ENCODE assay signal across 1 cellular context in genomic region chr5:181187500-181188213, GRCh38.
TF ChIP-seq lines count a peak whose summit lies in the region.

No MANE protein-coding gene starts in this region.

TF ChIP-seq in HepG2, 621 proteins besides CTCF, POLR2A, EP300 and RAD21 (continued from another document and continues in another):
- peak; percentile 72 for TF ChIP-seq REPIN1 (CRISPR knock-in tag; IDR thresholded peaks at IDR 0.05; ENCODE audit: borderline replicate concordance, low read depth)
- no peak for TF ChIP-seq ZNF451 (CRISPR knock-in tag; IDR thresholded peaks at IDR 0.05)
- peak; percentile 50 for TF ChIP-seq HDAC2 (CRISPR knock-in tag; IDR thresholded peaks at IDR 0.05)
- TF ChIP-seq, protein P1, sequence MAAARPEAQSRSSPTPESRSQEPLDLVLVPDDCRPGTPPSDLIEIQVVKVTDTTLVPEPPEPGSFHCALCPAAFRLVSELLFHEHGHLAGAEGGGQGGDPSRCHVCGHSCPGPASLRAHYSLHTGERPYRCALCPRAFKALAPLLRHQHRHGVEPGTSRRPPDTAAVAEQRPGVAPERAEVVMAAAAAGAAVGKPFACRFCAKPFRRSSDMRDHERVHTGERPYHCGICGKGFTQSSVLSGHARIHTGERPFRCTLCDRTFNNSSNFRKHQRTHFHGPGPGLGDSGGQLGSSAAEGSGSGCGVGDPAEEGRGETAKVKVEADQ (CRISPR knock-in tag; IDR thresholded peaks at IDR 0.05; ENCODE audit: borderline replicate concordance): peak; percentile 79; the same call in 1 of the 2 replicates
- no peak for TF ChIP-seq ZNF776 (CRISPR knock-in tag; IDR thresholded peaks at IDR 0.05)
- TF ChIP-seq, protein P2, sequence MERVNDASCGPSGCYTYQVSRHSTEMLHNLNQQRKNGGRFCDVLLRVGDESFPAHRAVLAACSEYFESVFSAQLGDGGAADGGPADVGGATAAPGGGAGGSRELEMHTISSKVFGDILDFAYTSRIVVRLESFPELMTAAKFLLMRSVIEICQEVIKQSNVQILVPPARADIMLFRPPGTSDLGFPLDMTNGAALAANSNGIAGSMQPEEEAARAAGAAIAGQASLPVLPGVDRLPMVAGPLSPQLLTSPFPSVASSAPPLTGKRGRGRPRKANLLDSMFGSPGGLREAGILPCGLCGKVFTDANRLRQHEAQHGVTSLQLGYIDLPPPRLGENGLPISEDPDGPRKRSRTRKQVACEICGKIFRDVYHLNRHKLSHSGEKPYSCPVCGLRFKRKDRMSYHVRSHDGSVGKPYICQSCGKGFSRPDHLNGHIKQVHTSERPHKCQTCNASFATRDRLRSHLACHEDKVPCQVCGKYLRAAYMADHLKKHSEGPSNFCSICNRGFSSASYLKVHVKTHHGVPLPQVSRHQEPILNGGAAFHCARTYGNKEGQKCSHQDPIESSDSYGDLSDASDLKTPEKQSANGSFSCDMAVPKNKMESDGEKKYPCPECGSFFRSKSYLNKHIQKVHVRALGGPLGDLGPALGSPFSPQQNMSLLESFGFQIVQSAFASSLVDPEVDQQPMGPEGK (CRISPR knock-in tag; IDR thresholded peaks at IDR 0.05): 0 out of 2 replicates have a peak, but pooled peaks have one; percentile 9
- TF ChIP-seq TBX2 (CRISPR knock-in tag; IDR thresholded peaks at IDR 0.05; ENCODE audit: borderline replicate concordance): peak; percentile 51; the same call in 1 of the 2 replicates
- no peak; the same call in 1 of the 2 replicates for TF ChIP-seq ZNF572 (CRISPR knock-in tag; IDR thresholded peaks at IDR 0.05)
- TF ChIP-seq, protein P3, sequence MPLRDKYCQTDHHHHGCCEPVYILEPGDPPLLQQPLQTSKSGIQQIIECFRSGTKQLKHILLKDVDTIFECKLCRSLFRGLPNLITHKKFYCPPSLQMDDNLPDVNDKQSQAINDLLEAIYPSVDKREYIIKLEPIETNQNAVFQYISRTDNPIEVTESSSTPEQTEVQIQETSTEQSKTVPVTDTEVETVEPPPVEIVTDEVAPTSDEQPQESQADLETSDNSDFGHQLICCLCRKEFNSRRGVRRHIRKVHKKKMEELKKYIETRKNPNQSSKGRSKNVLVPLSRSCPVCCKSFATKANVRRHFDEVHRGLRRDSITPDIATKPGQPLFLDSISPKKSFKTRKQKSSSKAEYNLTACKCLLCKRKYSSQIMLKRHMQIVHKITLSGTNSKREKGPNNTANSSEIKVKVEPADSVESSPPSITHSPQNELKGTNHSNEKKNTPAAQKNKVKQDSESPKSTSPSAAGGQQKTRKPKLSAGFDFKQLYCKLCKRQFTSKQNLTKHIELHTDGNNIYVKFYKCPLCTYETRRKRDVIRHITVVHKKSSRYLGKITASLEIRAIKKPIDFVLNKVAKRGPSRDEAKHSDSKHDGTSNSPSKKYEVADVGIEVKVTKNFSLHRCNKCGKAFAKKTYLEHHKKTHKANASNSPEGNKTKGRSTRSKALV (CRISPR knock-in tag; IDR thresholded peaks at IDR 0.05): 0 out of 2 replicates have a peak, but pooled peaks have one; percentile 43
- TF ChIP-seq ZNF263 (CRISPR knock-in tag; IDR thresholded peaks at IDR 0.05): 0 out of 2 replicates have a peak, but pooled peaks have one; percentile 44
- TF ChIP-seq BRCA1 (CRISPR knock-in tag; IDR thresholded peaks at IDR 0.05): peak; percentile 19; the same call in 1 of the 2 replicates
- TF ChIP-seq GLMP (CRISPR knock-in tag; IDR thresholded peaks at IDR 0.05; ENCODE audit: borderline replicate concordance): no peak
- TF ChIP-seq TCF7 (IDR thresholded peaks at IDR 0.05; ENCODE audit: low read depth): no peak
- TF ChIP-seq, protein P4, sequence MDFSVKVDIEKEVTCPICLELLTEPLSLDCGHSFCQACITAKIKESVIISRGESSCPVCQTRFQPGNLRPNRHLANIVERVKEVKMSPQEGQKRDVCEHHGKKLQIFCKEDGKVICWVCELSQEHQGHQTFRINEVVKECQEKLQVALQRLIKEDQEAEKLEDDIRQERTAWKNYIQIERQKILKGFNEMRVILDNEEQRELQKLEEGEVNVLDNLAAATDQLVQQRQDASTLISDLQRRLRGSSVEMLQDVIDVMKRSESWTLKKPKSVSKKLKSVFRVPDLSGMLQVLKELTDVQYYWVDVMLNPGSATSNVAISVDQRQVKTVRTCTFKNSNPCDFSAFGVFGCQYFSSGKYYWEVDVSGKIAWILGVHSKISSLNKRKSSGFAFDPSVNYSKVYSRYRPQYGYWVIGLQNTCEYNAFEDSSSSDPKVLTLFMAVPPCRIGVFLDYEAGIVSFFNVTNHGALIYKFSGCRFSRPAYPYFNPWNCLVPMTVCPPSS (IDR thresholded peaks at IDR 0.05): no peak
- TF ChIP-seq NCOR1 (IDR thresholded peaks at IDR 0.05; ENCODE audit: borderline replicate concordance, low read length): peak; percentile 28; the same call in 1 of the 2 replicates
- no peak for TF ChIP-seq HNRNPH1 (optimal IDR thresholded peaks at IDR 0.05; ENCODE audit: low read depth, low read length)
- TF ChIP-seq HOXA5 (CRISPR knock-in tag; IDR thresholded peaks at IDR 0.05): peak; percentile 88; the same call in 1 of the 2 replicates
- TF ChIP-seq ZNF256 (CRISPR knock-in tag; conservative IDR thresholded peaks at IDR 0.05): no peak
- peak; percentile 49; the same call in 1 of the 2 replicates for TF ChIP-seq ZSCAN9 (CRISPR knock-in tag; IDR thresholded peaks at IDR 0.05; ENCODE audit: borderline replicate concordance)
- TF ChIP-seq ZFP37 (CRISPR knock-in tag; IDR thresholded peaks at IDR 0.05; ENCODE audit: borderline replicate concordance): no peak
- TF ChIP-seq U2AF2 (IDR thresholded peaks at IDR 0.05; ENCODE audit: low read depth, low read length): no peak
- TF ChIP-seq TAF15 (IDR thresholded peaks at IDR 0.05; ENCODE audit: low read depth, low read length, poor library complexity, severe bottlenecking): no peak
- TF ChIP-seq FOXP1 (IDR thresholded peaks at IDR 0.05): no peak
- TF ChIP-seq FOXP1 (CRISPR knock-in tag; IDR thresholded peaks at IDR 0.05): peak; percentile 9; the same call in 1 of the 2 replicates
- no peak for TF ChIP-seq RFX3 (CRISPR knock-in tag; IDR thresholded peaks at IDR 0.05)
- peak; percentile 57; the same call in 1 of the 2 replicates for TF ChIP-seq KMT2A (CRISPR knock-in tag; IDR thresholded peaks at IDR 0.05)
- TF ChIP-seq, protein P5, sequence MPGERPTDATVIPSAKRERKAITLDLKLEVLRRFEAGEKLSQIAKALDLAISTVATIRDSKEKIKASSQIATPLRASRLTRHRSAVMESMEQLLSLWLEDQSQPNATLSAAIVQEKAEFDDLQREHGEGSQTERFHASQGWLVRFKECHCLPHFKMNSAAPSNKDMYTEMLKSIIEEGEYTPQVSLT (CRISPR knock-in tag; IDR thresholded peaks at IDR 0.05; ENCODE audit: borderline replicate concordance, low read depth): no peak
- 0 out of 2 replicates have a peak, but pooled peaks have one; percentile 18 for TF ChIP-seq SP5 (CRISPR knock-in tag; IDR thresholded peaks at IDR 0.05; ENCODE audit: borderline replicate concordance, low read depth)
- TF ChIP-seq, protein P6, sequence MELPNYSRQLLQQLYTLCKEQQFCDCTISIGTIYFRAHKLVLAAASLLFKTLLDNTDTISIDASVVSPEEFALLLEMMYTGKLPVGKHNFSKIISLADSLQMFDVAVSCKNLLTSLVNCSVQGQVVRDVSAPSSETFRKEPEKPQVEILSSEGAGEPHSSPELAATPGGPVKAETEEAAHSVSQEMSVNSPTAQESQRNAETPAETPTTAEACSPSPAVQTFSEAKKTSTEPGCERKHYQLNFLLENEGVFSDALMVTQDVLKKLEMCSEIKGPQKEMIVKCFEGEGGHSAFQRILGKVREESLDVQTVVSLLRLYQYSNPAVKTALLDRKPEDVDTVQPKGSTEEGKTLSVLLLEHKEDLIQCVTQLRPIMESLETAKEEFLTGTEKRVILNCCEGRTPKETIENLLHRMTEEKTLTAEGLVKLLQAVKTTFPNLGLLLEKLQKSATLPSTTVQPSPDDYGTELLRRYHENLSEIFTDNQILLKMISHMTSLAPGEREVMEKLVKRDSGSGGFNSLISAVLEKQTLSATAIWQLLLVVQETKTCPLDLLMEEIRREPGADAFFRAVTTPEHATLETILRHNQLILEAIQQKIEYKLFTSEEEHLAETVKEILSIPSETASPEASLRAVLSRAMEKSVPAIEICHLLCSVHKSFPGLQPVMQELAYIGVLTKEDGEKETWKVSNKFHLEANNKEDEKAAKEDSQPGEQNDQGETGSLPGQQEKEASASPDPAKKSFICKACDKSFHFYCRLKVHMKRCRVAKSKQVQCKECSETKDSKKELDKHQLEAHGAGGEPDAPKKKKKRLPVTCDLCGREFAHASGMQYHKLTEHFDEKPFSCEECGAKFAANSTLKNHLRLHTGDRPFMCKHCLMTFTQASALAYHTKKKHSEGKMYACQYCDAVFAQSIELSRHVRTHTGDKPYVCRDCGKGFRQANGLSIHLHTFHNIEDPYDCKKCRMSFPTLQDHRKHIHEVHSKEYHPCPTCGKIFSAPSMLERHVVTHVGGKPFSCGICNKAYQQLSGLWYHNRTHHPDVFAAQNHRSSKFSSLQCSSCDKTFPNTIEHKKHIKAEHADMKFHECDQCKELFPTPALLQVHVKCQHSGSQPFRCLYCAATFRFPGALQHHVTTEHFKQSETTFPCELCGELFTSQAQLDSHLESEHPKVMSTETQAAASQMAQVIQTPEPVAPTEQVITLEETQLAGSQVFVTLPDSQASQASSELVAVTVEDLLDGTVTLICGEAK (IDR thresholded peaks at IDR 0.05): no peak
- TF ChIP-seq, protein P6 (CRISPR knock-in tag; IDR thresholded peaks at IDR 0.05): 0 out of 2 replicates have a peak, but pooled peaks have one; percentile 9
- TF ChIP-seq BRD4 (CRISPR knock-in tag; IDR thresholded peaks at IDR 0.05): peak; percentile 61
- no peak; the same call in 1 of the 2 replicates for TF ChIP-seq ARNTL (CRISPR knock-in tag; IDR thresholded peaks at IDR 0.05)
- TF ChIP-seq KLF15 (CRISPR knock-in tag; IDR thresholded peaks at IDR 0.05; ENCODE audit: borderline replicate concordance): no peak
- no peak for TF ChIP-seq HMGA1 (CRISPR knock-in tag; conservative IDR thresholded peaks at IDR 0.05)
- TF ChIP-seq ZNF75D (CRISPR knock-in tag; IDR thresholded peaks at IDR 0.05; ENCODE audit: borderline replicate concordance): no peak
- TF ChIP-seq, protein P7, sequence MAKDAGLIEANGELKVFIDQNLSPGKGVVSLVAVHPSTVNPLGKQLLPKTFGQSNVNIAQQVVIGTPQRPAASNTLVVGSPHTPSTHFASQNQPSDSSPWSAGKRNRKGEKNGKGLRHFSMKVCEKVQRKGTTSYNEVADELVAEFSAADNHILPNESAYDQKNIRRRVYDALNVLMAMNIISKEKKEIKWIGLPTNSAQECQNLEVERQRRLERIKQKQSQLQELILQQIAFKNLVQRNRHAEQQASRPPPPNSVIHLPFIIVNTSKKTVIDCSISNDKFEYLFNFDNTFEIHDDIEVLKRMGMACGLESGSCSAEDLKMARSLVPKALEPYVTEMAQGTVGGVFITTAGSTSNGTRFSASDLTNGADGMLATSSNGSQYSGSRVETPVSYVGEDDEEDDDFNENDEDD (CRISPR knock-in tag; IDR thresholded peaks at IDR 0.05; ENCODE audit: borderline replicate concordance): no peak
- peak; percentile 59 for TF ChIP-seq ZFX (CRISPR knock-in tag; IDR thresholded peaks at IDR 0.05; ENCODE audit: low read depth)
- TF ChIP-seq TEAD3 (CRISPR knock-in tag; optimal IDR thresholded peaks at IDR 0.05; ENCODE audit: borderline replicate concordance): peak; percentile 84
- no peak for TF ChIP-seq SMAD1 (CRISPR knock-in tag; IDR thresholded peaks at IDR 0.05; ENCODE audit: borderline replicate concordance, low read depth)
- no peak for TF ChIP-seq NCOA5 (CRISPR knock-in tag; IDR thresholded peaks at IDR 0.05)
- peak; percentile 83; the same call in 1 of the 2 replicates for TF ChIP-seq EHMT2 (IDR thresholded peaks at IDR 0.05; ENCODE audit: borderline replicate concordance, low read depth, low read length)
- TF ChIP-seq GPN1 (CRISPR knock-in tag; IDR thresholded peaks at IDR 0.05; ENCODE audit: borderline replicate concordance): no peak
- TF ChIP-seq CHCHD3 (CRISPR knock-in tag; IDR thresholded peaks at IDR 0.05): no peak
- TF ChIP-seq ZNF619 (CRISPR knock-in tag; IDR thresholded peaks at IDR 0.05): no peak
- TF ChIP-seq PAX8 (CRISPR knock-in tag; IDR thresholded peaks at IDR 0.05; ENCODE audit: borderline replicate concordance): no peak
- peak; percentile 18; the same call in 1 of the 2 replicates for TF ChIP-seq CBFB (CRISPR knock-in tag; IDR thresholded peaks at IDR 0.05)
